Comparison of ENCODE assay signal across 7 cellular contexts in genomic region chr22:41216984-41217383, GRCh38. TPM values are rescaled to one million over a fixed set of nuclear protein-coding genes. Genes with fewer than 3 reads are reported as not detected.
A peak's percentile ranks its signal among the peaks of the same experiment; 100 is the strongest.
DNase-seq lines count a peak whose midpoint lies in the region; ATAC-seq and TF ChIP-seq lines count a peak whose summit lies in the region.

No MANE protein-coding gene starts in this region.

- peaks cover 23% of the 10 kb centered on the region for H3K4me1 Mint-ChIP-seq in activated CD8-positive, alpha-beta T cell treated with anti-CD3 and anti-CD28 coated beads for 36 hours (ENCODE audit: low read depth)
- peaks cover 18% of the 10 kb centered on the region for H3K4me1 Mint-ChIP-seq in stimulated activated effector memory CD8-positive, alpha-beta T cell treated with anti-CD3 and anti-CD28 coated beads, Interleukin-12 subunit alpha, Interleukin-12 subunit beta, amount 100 ng/mL, for 72 hours

- H3K4me3 Mint-ChIP-seq in activated CD8-positive, alpha-beta T cell treated with anti-CD3 and anti-CD28 coated beads for 36 hours, result no peak overlapping the region
- H3K4me3 Mint-ChIP-seq in stimulated activated effector memory CD8-positive, alpha-beta T cell treated with anti-CD3 and anti-CD28 coated beads, Interleukin-12 subunit alpha, Interleukin-12 subunit beta, amount 100 ng/mL, for 72 hours, result peak overlapping the region; percentile 30

- CTCF ChIA-PET in activated CD8-positive, alpha-beta T cell treated with anti-CD3 and anti-CD28 coated beads for 36 hours (lab: Charles Lee), result interaction anchor here (1.1 to 4.0 kb wide), 2 partner anchors 20 to 294 kb away, joined by 4 to 19 read pairs; no protein-coding TSS in a partner anchor

- H3K4me1 ChIP-seq in heart left ventricle, result peaks cover 0 to 32% (median 23%) of the 10 kb centered on the region in 12 donors

- DNase-seq in NCI-H1092 (lab: John Stamatoyannopoulos, UW) (peak; percentile 46), heart left ventricle (no peak), cortex of kidney (lab: John Stamatoyannopoulos, UW) (no peak), brain microvascular endothelial cell (no peak)
- no peak for DNase-seq in activated CD8-positive, alpha-beta T cell treated with anti-CD3 and anti-CD28 coated beads for 36 hours
- DNase-seq in stimulated activated effector memory CD8-positive, alpha-beta T cell treated with anti-CD3 and anti-CD28 coated beads, Interleukin-12 subunit alpha, Interleukin-12 subunit beta, amount 100 ng/mL, for 72 hours (ENCODE audit: low spot score in 2 of 2), result no peak
- no peak for DNase-seq in NK-92 treated with Interleukin-12 subunit alpha and Interleukin-12 subunit beta, amount 100 ng/mL, for 24 hours (lab: John Stamatoyannopoulos, UW)

- H3K27ac ChIP-seq in heart left ventricle (peak overlapping the region; percentile 25 to 93 (median 85)), brain microvascular endothelial cell (no peak overlapping the region)

- H3K36me3 ChIP-seq in heart left ventricle (peaks cover 4 to 67% (median 55%) of the 10 kb centered on the region in 9 donors), brain microvascular endothelial cell (replicated peaks) (peaks cover 32% of the 10 kb centered on the region)

- POLR2A ChIA-PET in activated CD8-positive, alpha-beta T cell treated with anti-CD3 and anti-CD28 coated beads for 36 hours (lab: Charles Lee), result interaction anchor here (0.6 to 1.5 kb wide), 8 partner anchors 9 to 67 kb away, joined by 3 to 6 read pairs (median 3); no protein-coding TSS in a partner anchor

- H3K4me3 ChIP-seq in heart left ventricle, result peak overlapping the region in 9 of 12 donors; percentile 23 to 54 (median 38)
- no peak overlapping the region for H3K4me3 ChIP-seq in brain microvascular endothelial cell (ENCODE audit: low read depth, low read length)

- H3K27ac Mint-ChIP-seq in activated CD8-positive, alpha-beta T cell treated with anti-CD3 and anti-CD28 coated beads for 36 hours, result peak overlapping the region; percentile 84
- peak overlapping the region; percentile 87 for H3K27ac Mint-ChIP-seq in stimulated activated effector memory CD8-positive, alpha-beta T cell treated with anti-CD3 and anti-CD28 coated beads, Interleukin-12 subunit alpha, Interleukin-12 subunit beta, amount 100 ng/mL, for 72 hours

- no peak for TF ChIP-seq POLR2A in heart left ventricle (IDR thresholded peaks at IDR 0.05)

- H3K27me3 ChIP-seq in heart left ventricle (no peaks in the 10 kb centered on the region), brain microvascular endothelial cell (replicated peaks) (no peaks in the 10 kb centered on the region)

- in situ Hi-C loops in brain microvascular endothelial cell (cut with HindIII; ENCODE audit: low pct_ligation_motif_present, low sequenced_read_pairs), result no loop called here

- H3K9me3 ChIP-seq in heart left ventricle, result no peaks in the 10 kb centered on the region

- WGBS in heart left ventricle, 4 donors, result 55 to 77% (median 63%) methylated on average over 13 of the region's 13 CpGs

- no peaks in the 10 kb centered on the region for H3K27me3 Mint-ChIP-seq in activated CD8-positive, alpha-beta T cell treated with anti-CD3 and anti-CD28 coated beads for 36 hours

- intact Hi-C loops in activated CD8-positive, alpha-beta T cell treated with anti-CD3 and anti-CD28 coated beads for 36 hours (cut with micrococcal nuclease), result no loop called here
- intact Hi-C loops in heart left ventricle (cut with DNase I), result no loop called here

- peaks cover 55% of the 10 kb centered on the region for H3K36me3 Mint-ChIP-seq in activated CD8-positive, alpha-beta T cell treated with anti-CD3 and anti-CD28 coated beads for 36 hours (ENCODE audit: low read depth)
- peaks cover 78% of the 10 kb centered on the region for H3K36me3 Mint-ChIP-seq in stimulated activated effector memory CD8-positive, alpha-beta T cell treated with anti-CD3 and anti-CD28 coated beads, Interleukin-12 subunit alpha, Interleukin-12 subunit beta, amount 100 ng/mL, for 72 hours

- no peak for ATAC-seq in activated CD8-positive, alpha-beta T cell treated with anti-CD3 and anti-CD28 coated beads for 36 hours
- peak; percentile 5 to 36 (median 24) for ATAC-seq in heart left ventricle
- ATAC-seq in stimulated activated effector memory CD8-positive, alpha-beta T cell treated with anti-CD3 and anti-CD28 coated beads, Interleukin-12 subunit alpha, Interleukin-12 subunit beta, amount 100 ng/mL, for 72 hours, result no peak

- H3K9me3 Mint-ChIP-seq in activated CD8-positive, alpha-beta T cell treated with anti-CD3 and anti-CD28 coated beads for 36 hours, result no peaks in the 10 kb centered on the region
- H3K9me3 Mint-ChIP-seq in stimulated activated effector memory CD8-positive, alpha-beta T cell treated with anti-CD3 and anti-CD28 coated beads, Interleukin-12 subunit alpha, Interleukin-12 subunit beta, amount 100 ng/mL, for 72 hours, result no peaks in the 10 kb centered on the region

- no peak for TF ChIP-seq CTCF in activated CD8-positive, alpha-beta T cell treated with anti-CD3 and anti-CD28 coated beads for 36 hours (IDR thresholded peaks at IDR 0.05)
- TF ChIP-seq CTCF in heart left ventricle (IDR thresholded peaks at IDR 0.05) (no peak), brain microvascular endothelial cell (IDR thresholded peaks at IDR 0.05; ENCODE audit: low read depth, low read length, missing control alignments) (no peak)

RNA-seq across cellular contexts. Expression of gene L3MBTL2, which starts 11.9 kb away (rescaled TPM):
- total RNA-seq in activated CD8-positive, alpha-beta T cell treated with anti-CD3 and anti-CD28 coated beads for 36 hours, result 10 to 100 TPM; 25.6 to 28.3 TPM
- total RNA-seq in heart left ventricle, result 10 to 100 TPM; 10.1 to 21.2 (median 14.6) TPM
- 10 to 100 TPM in 1 of 2 donors, 1 to 10 TPM in 1; 7.3 to 25.7 TPM for polyA plus RNA-seq in heart left ventricle

RNA-seq across cellular contexts. Expression of gene CHADL, which starts 23.7 kb away (rescaled TPM):
- under 1 TPM in 1 of 2 experiments, not detected in 1; 0.23 TPM for total RNA-seq in activated CD8-positive, alpha-beta T cell treated with anti-CD3 and anti-CD28 coated beads for 36 hours
- total RNA-seq in heart left ventricle, result 10 to 100 TPM in 5 of 9 donors, 1 to 10 TPM in 4; 5.6 to 20.6 (median 10.7) TPM
- polyA plus RNA-seq in heart left ventricle, result 10 to 100 TPM in 1 of 2 donors, 1 to 10 TPM in 1; 3.9 to 31.2 TPM

Comparison
In these comparisons a context has a peak if more than half of its experiments do, and no peak if none do; other contexts are left out.
1. ATAC-seq: peak in heart left ventricle (4 of 4); none in activated CD8-positive, alpha-beta T cell treated with anti-CD3 and anti-CD28 coated beads for 36 hours (single experiment) and stimulated activated effector memory CD8-positive, alpha-beta T cell treated with anti-CD3 and anti-CD28 coated beads, Interleukin-12 subunit alpha, Interleukin-12 subunit beta, amount 100 ng/mL, for 72 hours (single experiment).
2. RNA of gene CHADL, which starts 23.7 kb away (total RNA-seq): 5.6 to 20.6 TPM in heart left ventricle; 0.23 TPM in activated CD8-positive, alpha-beta T cell treated with anti-CD3 and anti-CD28 coated beads for 36 hours; every median in the first group is over 4 times any median in the second.